ENCODE assay signal across 1 cellular context in genomic region chr13:40987606-40988280, GRCh38.
TF ChIP-seq lines count a peak whose summit lies in the region.

No MANE protein-coding gene starts in this region.

TF ChIP-seq in GM12878, 131 proteins besides CTCF, POLR2A, EP300 and RAD21:
- TF ChIP-seq MTA2 (IDR thresholded peaks at IDR 0.05; ENCODE audit: low read depth), result no peak
TF ChIP-seq in GM12878: peak in this region for 0.
